In the genomic region with DNA sequence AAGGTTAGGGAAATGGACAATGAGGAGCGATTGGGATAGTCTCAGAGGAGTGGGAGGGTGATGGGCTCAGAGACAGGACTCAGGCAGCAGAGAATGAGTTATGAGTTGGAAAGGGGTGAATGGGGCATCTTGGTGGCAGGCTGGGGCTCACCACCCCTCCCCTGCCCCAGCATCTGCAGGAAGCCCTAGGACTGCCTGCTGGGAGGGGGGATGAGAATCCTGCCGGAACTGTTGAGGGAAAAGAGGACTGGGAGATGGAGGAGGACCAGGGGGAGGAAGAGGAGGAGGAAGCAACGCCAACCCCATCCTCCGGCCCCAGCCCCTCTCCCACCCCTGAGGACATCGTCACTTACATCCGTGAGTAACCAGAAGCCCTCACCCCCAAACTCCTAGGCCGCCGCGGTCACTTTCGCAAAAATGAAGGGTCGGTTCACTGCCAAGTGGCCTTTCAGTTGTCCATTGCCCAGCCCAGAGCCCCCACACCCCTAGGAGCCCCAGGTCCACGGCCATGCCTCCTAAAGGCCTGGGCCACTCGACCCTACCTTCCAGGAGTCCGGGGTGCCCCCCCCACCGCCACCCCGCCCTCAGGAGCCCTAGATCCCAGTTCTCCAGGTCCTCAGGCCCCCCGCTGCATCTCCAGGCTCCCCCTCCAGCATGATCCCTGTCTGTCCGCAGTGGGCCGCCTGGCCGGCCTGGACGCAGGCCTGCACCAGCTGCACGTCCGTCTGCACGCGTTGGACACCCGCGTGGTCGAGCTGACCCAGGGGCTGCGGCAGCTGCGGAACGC, we compare ENCODE assay signal across 8 cellular contexts. TPM values are rescaled to one million over a fixed set of nuclear protein-coding genes. Genes with fewer than 3 reads are reported as not detected.
DNase-seq lines count a peak whose midpoint lies in the region; ATAC-seq, FAIRE-seq and TF ChIP-seq lines count a peak whose summit lies in the region.

No MANE protein-coding gene starts in this region.

- H3K4me2 ChIP-seq in Loucy (ENCODE audit: low read depth, low read length, poor library complexity, severe bottlenecking) (peak overlapping the region; percentile 73), H1 (ENCODE audit: insufficient read depth in 1 of 2, low read depth in 2 of 2, low read length in 2 of 2) (peak overlapping the region; percentile 82 to 96), neuronal stem cell (ENCODE audit: insufficient read depth, low read length, poor library complexity, severe bottlenecking) (peak overlapping the region; percentile 77)

- WGBS in H1 (ENCODE audit: extremely low coverage in 1 of 2, insufficient coverage in 1 of 2, insufficient read length in 1 of 2, insufficient replicate concordance in 2 of 2, low coverage in 1 of 2, low lambda C conversion rate in 2 of 2, missing lambda C conversion rate in 1 of 2), 2 experiments = 18% methylated on average over 23 of the region's 31 CpGs; no CpG with 5 or more reads in 1 of the 2 experiments
- no CpG with 5 or more reads among the region's 31 CpGs for WGBS in neuronal stem cell (ENCODE audit: extremely low coverage in 2 of 2, insufficient read length in 2 of 2, insufficient replicate concordance in 1 of 2), 2 donors

- no peak for TF ChIP-seq POLR2A in H1 (IDR thresholded peaks at IDR 0.05; ENCODE audit: control extremely low read depth in 1 of 2, low read depth in 2 of 2, low read length in 2 of 2)

- H3K23me2 ChIP-seq in H1 (ENCODE audit: low read depth, low read length) = peaks cover 14% of the 10 kb centered on the region

- H4K91ac ChIP-seq in H1 (replicated peaks; ENCODE audit: insufficient read length, low read length) (peak overlapping the region; percentile 81), neuronal stem cell (ENCODE audit: low read depth, low read length, poor library complexity) (no peak overlapping the region)

- H3K36me3 ChIP-seq in Loucy (ENCODE audit: insufficient read depth, low read length) (no peaks in the 10 kb centered on the region), H1 (ENCODE audit: control insufficient read depth in 2 of 4, insufficient read depth in 4 of 4, low read length in 3 of 4) (no peaks in the 10 kb centered on the region), neuronal stem cell (replicated peaks in 1 of 2; ENCODE audit: control insufficient read depth in 2 of 2, insufficient read depth in 2 of 2, low read length in 2 of 2) (no peaks in the 10 kb centered on the region)

- no peaks in the 10 kb centered on the region for H4K20me1 ChIP-seq in Loucy (ENCODE audit: insufficient read depth, low read length, poor library complexity, severe bottlenecking)
- peaks cover 1 to 5% of the 10 kb centered on the region in 2 experiments for H4K20me1 ChIP-seq in H1 (replicated peaks in 1 of 2; ENCODE audit: control insufficient read depth in 1 of 2, insufficient read depth in 2 of 2, low read length in 2 of 2)

- TF ChIP-seq EP300 in H1 (IDR thresholded peaks at IDR 0.05; ENCODE audit: borderline replicate concordance in 1 of 2, low read depth in 2 of 2, low read length in 2 of 2) = no peak

- H2BK120ac ChIP-seq in H1 (replicated peaks; ENCODE audit: low read depth, low read length) (peak overlapping the region; percentile 71), neuronal stem cell (ENCODE audit: low read depth, low read length) (peak overlapping the region; percentile 43)

- H3K9ac ChIP-seq in Loucy (ENCODE audit: low read depth, low read length, poor library complexity, severe bottlenecking) (peak overlapping the region; percentile 53), H1 (replicated peaks in 1 of 4; ENCODE audit: extremely low read depth in 1 of 4, low read depth in 3 of 4, low read length in 3 of 4) (no peak overlapping the region), neuronal stem cell (ENCODE audit: low read depth, low read length, poor library complexity) (peak overlapping the region; percentile 92)

- H2BK12ac ChIP-seq in H1 (ENCODE audit: low read depth, low read length) (peak overlapping the region; percentile 62; the same call in 1 of the 2 replicates), neuronal stem cell (ENCODE audit: low read length) (no peak overlapping the region)

- H3K14ac ChIP-seq in H1 (ENCODE audit: insufficient read length) (no peak overlapping the region), neuronal stem cell (ENCODE audit: low read length) (peak overlapping the region; percentile 64)

- H2AK5ac ChIP-seq in H1 (ENCODE audit: low read depth, low read length) = no peak overlapping the region
- H2AK5ac ChIP-seq in neuronal stem cell (ENCODE audit: low read depth, low read length) = peak overlapping the region; percentile 8

- H3K56ac ChIP-seq in H1 (replicated peaks; ENCODE audit: insufficient read length, low read depth, low read length) = no peak overlapping the region

- CTCF ChIA-PET in H1 (lab: Charles Lee; ENCODE audit: partially characterized antibody) = interaction anchor here (0.5 to 6.2 kb wide), 33 partner anchors 10 to 339 kb away, joined by 3 to 134 read pairs (median 5); no protein-coding TSS in a partner anchor

- H3K4me1 ChIP-seq in Loucy (ENCODE audit: insufficient read depth, low read length, poor library complexity, severe bottlenecking) (no peaks in the 10 kb centered on the region), H1 (replicated peaks in 1 of 4; ENCODE audit: control insufficient read depth in 3 of 4, insufficient read depth in 4 of 4, low read length in 3 of 4) (peaks cover 3 to 39% (median 26%) of the 10 kb centered on the region in 4 experiments), neuronal stem cell (ENCODE audit: control insufficient read depth in 2 of 2, insufficient read depth in 1 of 2, low read depth in 1 of 2, low read length in 2 of 2) (peaks cover 7 to 30% of the 10 kb centered on the region in 2 donors)

- peak overlapping the region; percentile 39 for H2AFZ ChIP-seq in Loucy (ENCODE audit: low read length)
- no peak overlapping the region for H2AFZ ChIP-seq in H1 (ENCODE audit: low read length)
- peak overlapping the region; percentile 100 for H2AFZ ChIP-seq in neuronal stem cell (ENCODE audit: low read length)

- H3K27me3 Mint-ChIP-seq in CD14-positive monocyte (ENCODE audit: low read depth in 3 of 3) = peaks cover 40 to 78% (median 70%) of the 10 kb centered on the region in 3 donors

- peak overlapping the region; percentile 88; the same call in 1 of the 2 replicates for H2BK15ac ChIP-seq in H1 (ENCODE audit: low read length)
- peak overlapping the region; percentile 76 for H2BK15ac ChIP-seq in neuronal stem cell (ENCODE audit: low read length)

- H3K4me1 Mint-ChIP-seq in CD14-positive monocyte = peaks cover 56% of the 10 kb centered on the region

- in situ Hi-C loops in KBM-7 (cut with MboI; ENCODE audit: low pct_unique_long_range_greater_than_20kb, low sequenced_read_pairs) = no loop called here

- no peak for TF ChIP-seq RAD21 in H1 (IDR thresholded peaks at IDR 0.05 in 1 of 2, conservative IDR thresholded peaks at IDR 0.05 in 1 of 2; ENCODE audit: low read depth in 2 of 2, low read length in 2 of 2)

- DNase-seq in CD14-positive monocyte (ENCODE audit: low spot score) (no peak), H1 (ENCODE audit: low read depth in 1 of 2, low spot score in 2 of 2) (no peak), neuronal stem cell (ENCODE audit: low spot score) (no peak), globus pallidus (ENCODE audit: low spot score) (no peak), NCI-H510A (lab: John Stamatoyannopoulos, UW) (no peak), KBM-7 (no peak)

- FAIRE-seq in H1 (lab: Jason Lieb, UNC) = no peak

- H2BK5ac ChIP-seq in H1 (ENCODE audit: low read depth, low read length) (peak overlapping the region; percentile 63; the same call in 1 of the 2 replicates), neuronal stem cell (ENCODE audit: low read length) (peak overlapping the region; percentile 84)

- peak overlapping the region; percentile 83 for H4K8ac ChIP-seq in H1 (ENCODE audit: extremely low read depth, insufficient read depth, low read length)
- H4K8ac ChIP-seq in neuronal stem cell (ENCODE audit: low read depth, low read length) = no peak overlapping the region

- peaks cover 0 to 8% of the 10 kb centered on the region in 2 donors for H3K36me3 Mint-ChIP-seq in CD14-positive monocyte

- H3K27ac ChIP-seq in H1 (ENCODE audit: low read depth, low read length) = no peak overlapping the region
- H3K27ac ChIP-seq in neuronal stem cell (replicated peaks; ENCODE audit: low read length) = no peak overlapping the region

- H4K5ac ChIP-seq in H1 (ENCODE audit: insufficient read length, low read depth, low read length) = peak overlapping the region; percentile 63

- H3K23ac ChIP-seq in H1 (ENCODE audit: insufficient read length) = no peak overlapping the region
- H3K23ac ChIP-seq in neuronal stem cell (ENCODE audit: low read depth, low read length, poor library complexity) = peak overlapping the region; percentile 99

- H3K79me1 ChIP-seq in H1 (ENCODE audit: low read depth, low read length) = no peaks in the 10 kb centered on the region
- H3K79me1 ChIP-seq in neuronal stem cell (ENCODE audit: low read depth, low read length) = peaks cover 7% of the 10 kb centered on the region

- H3K27me3 ChIP-seq in Loucy (ENCODE audit: insufficient read depth, low read length, poor library complexity, severe bottlenecking) = no peaks in the 10 kb centered on the region
- peaks cover 4 to 39% (median 26%) of the 10 kb centered on the region in 4 experiments for H3K27me3 ChIP-seq in H1 (replicated peaks in 1 of 4; ENCODE audit: control insufficient read depth in 3 of 4, extremely low read depth in 1 of 4, insufficient read depth in 3 of 4, low read length in 3 of 4)
- peaks cover 0 to 26% (median 25%) of the 10 kb centered on the region in 3 experiments for H3K27me3 ChIP-seq in neuronal stem cell (ENCODE audit: control insufficient read depth in 3 of 3, insufficient read depth in 3 of 3, low read depth in 1 of 3, low read length in 3 of 3)

- TF ChIP-seq CTCF in CD14-positive monocyte (IDR thresholded peaks at IDR 0.05) = no peak
- no peak for TF ChIP-seq CTCF in Loucy (conservative IDR thresholded peaks at IDR 0.05; ENCODE audit: low read length)
- no peak for TF ChIP-seq CTCF in H1 (IDR thresholded peaks at IDR 0.05; ENCODE audit: control extremely low read depth in 1 of 3, insufficient read depth in 1 of 3, low read depth in 1 of 3, low read length in 3 of 3)

- peak overlapping the region; percentile 94 for H3K18ac ChIP-seq in H1 (ENCODE audit: extremely low read depth, low read length)
- H3K18ac ChIP-seq in neuronal stem cell (ENCODE audit: low read length) = peak overlapping the region; percentile 99

- H2BK20ac ChIP-seq in H1 (ENCODE audit: low read length) = peak overlapping the region; percentile 5; the same call in 1 of the 2 replicates

- peak overlapping the region; percentile 92 for H3K4ac ChIP-seq in H1 (replicated peaks; ENCODE audit: insufficient read length, low read depth, low read length)
- H3K4ac ChIP-seq in neuronal stem cell (ENCODE audit: low read length) = no peak overlapping the region

- intact Hi-C loops in CD14-positive monocyte (cut with micrococcal nuclease) = loop anchor here in 1 of 2 donors (5.0 kb wide), 1 partner anchor 58 kb away; no protein-coding TSS in a partner anchor

- peaks cover 17% of the 10 kb centered on the region; the same call in 1 of the 2 replicates for H3K79me2 ChIP-seq in Loucy (ENCODE audit: insufficient read depth, low read length)
- peaks cover 0 to 5% of the 10 kb centered on the region in 2 experiments; a peak in 1 of 4 replicates for H3K79me2 ChIP-seq in H1 (ENCODE audit: control insufficient read depth in 1 of 2, insufficient read depth in 2 of 2, low read length in 2 of 2)

- H3K9me2 ChIP-seq in Loucy (replicated peaks; ENCODE audit: low read depth, low read length) = no peaks in the 10 kb centered on the region

- peaks cover 0 to 30% (median 14%) of the 10 kb centered on the region in 7 donors for H3K9me3 Mint-ChIP-seq in CD14-positive monocyte

- peak overlapping the region in 4 of 7 donors; percentile 86 to 96 (median 95) for H3K27ac Mint-ChIP-seq in CD14-positive monocyte

- no peak for ATAC-seq in GM18502 (IDR thresholded peaks at IDR 0.05; ENCODE audit: poor library complexity, unreplicated experiment)

- no peaks in the 10 kb centered on the region for H3K9me3 ChIP-seq in Loucy (ENCODE audit: insufficient read depth, low read depth, low read length)
- no peaks in the 10 kb centered on the region for H3K9me3 ChIP-seq in H1 (ENCODE audit: insufficient read depth in 2 of 2, low read depth in 1 of 2, low read length in 1 of 2)
- H3K9me3 ChIP-seq in neuronal stem cell (replicated peaks in 1 of 2; ENCODE audit: control insufficient read depth in 2 of 2, insufficient read depth in 1 of 2, low read depth in 1 of 2, low read length in 2 of 2) = no peaks in the 10 kb centered on the region

- POLR2A ChIA-PET in H1 (lab: Charles Lee; ENCODE audit: partially characterized antibody) = interaction anchor here (0.9 to 11.8 kb wide), 7 partner anchors 11 to 81 kb away, joined by 3 to 72 read pairs (median 4); no protein-coding TSS in a partner anchor

- H3K4me3 Mint-ChIP-seq in CD14-positive monocyte = peak overlapping the region; percentile 85 to 96

- no peaks in the 10 kb centered on the region for H3F3A ChIP-seq in Loucy (ENCODE audit: low read depth)

- H3K4me3 ChIP-seq in Loucy (ENCODE audit: low read length, poor library complexity, severe bottlenecking) = peak overlapping the region; percentile 68
- H3K4me3 ChIP-seq in H1 (ENCODE audit: extremely low read depth in 1 of 4, insufficient read depth in 2 of 4, low read depth in 3 of 4, low read length in 4 of 4) = peak overlapping the region; percentile 50 to 75 (median 72)
- peak overlapping the region; percentile 74 to 88 for H3K4me3 ChIP-seq in neuronal stem cell (ENCODE audit: low read length in 2 of 2)

RNA-seq across cellular contexts. Expression of gene CLEC11A, which starts 0.8 kb away (rescaled TPM):
- polyA plus RNA-seq in CD14-positive monocyte = 10 to 100 TPM in 1 of 2 donors, 1 to 10 TPM in 1; 8.2 to 49.1 TPM
- 4.3 and 5.2 TPM in 2 replicates for total RNA-seq in H1 (2021; fragmentation: NEBNext Ultra II Directional; extraction: Animal tissue kit (Norgen Biotek cat#: 25700))
- polyA plus RNA-seq in H1 (2011; rRNA removed) = 17.4 and 22.5 TPM in 2 replicates
- 10.3 TPM for polyA plus RNA-seq in H1 (2011; cell fraction: cytosol; rRNA removed)
- polyA plus RNA-seq in H1 (2011; cell fraction: nucleus; rRNA removed) = 10.3 TPM
- 2.7 to 6.2 TPM (median 5.4 TPM) in 4 replicates for polyA plus RNA-seq in H1 (2012, experiment 1 of 2)
- 3.1 TPM for polyA plus RNA-seq in H1 (2012, experiment 2 of 2)
- polyA plus RNA-seq in H1 (2013, experiment 1 of 2) = 7.1 TPM
- polyA plus RNA-seq in H1 (2013, experiment 2 of 2) = 6.2 TPM
- polyA minus RNA-seq in H1 (2011; rRNA and poly(A)+ RNA removed) = 0.16 TPM in 1 of 2 replicates, not detected in the other
- 1.8 TPM for polyA minus RNA-seq in H1 (2011; cell fraction: cytosol; rRNA and poly(A)+ RNA removed)
- polyA minus RNA-seq in H1 (2011; cell fraction: nucleus; rRNA and poly(A)+ RNA removed) = 6.7 TPM
- polyA plus RNA-seq in neuronal stem cell (2013, experiment 1 of 2) = 12.3 TPM
- 12.3 TPM for polyA plus RNA-seq in neuronal stem cell (2013, experiment 2 of 2)

RNA-seq across cellular contexts. Expression of gene SHANK1, which starts 4.3 kb away (rescaled TPM):
- not detected for polyA plus RNA-seq in CD14-positive monocyte
- total RNA-seq in H1 (2021; fragmentation: NEBNext Ultra II Directional; extraction: Animal tissue kit (Norgen Biotek cat#: 25700)) = 3.7 and 3.9 TPM in 2 replicates
- polyA plus RNA-seq in H1 (2011; rRNA removed) = 1.1 and 1.2 TPM in 2 replicates
- polyA plus RNA-seq in H1 (2011; cell fraction: cytosol; rRNA removed) = 0.88 TPM
- 7.0 TPM for polyA plus RNA-seq in H1 (2011; cell fraction: nucleus; rRNA removed)
- 2.6 to 5.1 TPM (median 3.8 TPM) in 4 replicates for polyA plus RNA-seq in H1 (2012, experiment 1 of 2)
- polyA plus RNA-seq in H1 (2012, experiment 2 of 2) = 1.4 TPM
- 1.8 TPM for polyA plus RNA-seq in H1 (2013, experiment 1 of 2)
- 1.1 TPM for polyA plus RNA-seq in H1 (2013, experiment 2 of 2)
- 0.54 and 0.98 TPM in 2 replicates for polyA minus RNA-seq in H1 (2011; rRNA and poly(A)+ RNA removed)
- 3.0 TPM for polyA minus RNA-seq in H1 (2011; cell fraction: cytosol; rRNA and poly(A)+ RNA removed)
- 6.6 TPM for polyA minus RNA-seq in H1 (2011; cell fraction: nucleus; rRNA and poly(A)+ RNA removed)
- polyA plus RNA-seq in neuronal stem cell (2013, experiment 1 of 2) = 6.2 TPM
- 5.9 TPM for polyA plus RNA-seq in neuronal stem cell (2013, experiment 2 of 2)

RNA-seq across cellular contexts. Expression of gene GPR32, which starts 46.3 kb away (rescaled TPM):
- polyA plus RNA-seq in CD14-positive monocyte (not detected), H1 (2011; rRNA removed) (not detected in 2 replicates)
- not detected in 2 replicates for total RNA-seq in H1 (2021; fragmentation: NEBNext Ultra II Directional; extraction: Animal tissue kit (Norgen Biotek cat#: 25700))
- not detected for polyA plus RNA-seq in H1 (2011; cell fraction: cytosol; rRNA removed)
- not detected for polyA plus RNA-seq in H1 (2011; cell fraction: nucleus; rRNA removed)
- not detected in 4 replicates for polyA plus RNA-seq in H1 (2012, experiment 1 of 2)
- polyA plus RNA-seq in H1 (2012, experiment 2 of 2) = not detected
- polyA plus RNA-seq in H1 (2013, experiment 1 of 2) = not detected
- polyA plus RNA-seq in H1 (2013, experiment 2 of 2) = not detected
- polyA minus RNA-seq in H1 (2011; rRNA and poly(A)+ RNA removed) = not detected in 2 replicates
- not detected for polyA minus RNA-seq in H1 (2011; cell fraction: cytosol; rRNA and poly(A)+ RNA removed)
- not detected for polyA minus RNA-seq in H1 (2011; cell fraction: nucleus; rRNA and poly(A)+ RNA removed)
- not detected for polyA plus RNA-seq in neuronal stem cell (2013, experiment 1 of 2)
- polyA plus RNA-seq in neuronal stem cell (2013, experiment 2 of 2) = not detected

Comparison
In these comparisons a context has a peak if more than half of its experiments do, and no peak if none do; other contexts are left out.
1. H3K9ac ChIP-seq: peak in Loucy (single experiment) and neuronal stem cell (single experiment); none in H1 (0 of 4).
2. Peak in every context shown above with its lines, with median percentiles within 50 percentile points of each other: H3K4me2 ChIP-seq and H3K4me3 ChIP-seq.